8 cellular contexts compared by ENCODE assay signal in the genomic region with DNA sequence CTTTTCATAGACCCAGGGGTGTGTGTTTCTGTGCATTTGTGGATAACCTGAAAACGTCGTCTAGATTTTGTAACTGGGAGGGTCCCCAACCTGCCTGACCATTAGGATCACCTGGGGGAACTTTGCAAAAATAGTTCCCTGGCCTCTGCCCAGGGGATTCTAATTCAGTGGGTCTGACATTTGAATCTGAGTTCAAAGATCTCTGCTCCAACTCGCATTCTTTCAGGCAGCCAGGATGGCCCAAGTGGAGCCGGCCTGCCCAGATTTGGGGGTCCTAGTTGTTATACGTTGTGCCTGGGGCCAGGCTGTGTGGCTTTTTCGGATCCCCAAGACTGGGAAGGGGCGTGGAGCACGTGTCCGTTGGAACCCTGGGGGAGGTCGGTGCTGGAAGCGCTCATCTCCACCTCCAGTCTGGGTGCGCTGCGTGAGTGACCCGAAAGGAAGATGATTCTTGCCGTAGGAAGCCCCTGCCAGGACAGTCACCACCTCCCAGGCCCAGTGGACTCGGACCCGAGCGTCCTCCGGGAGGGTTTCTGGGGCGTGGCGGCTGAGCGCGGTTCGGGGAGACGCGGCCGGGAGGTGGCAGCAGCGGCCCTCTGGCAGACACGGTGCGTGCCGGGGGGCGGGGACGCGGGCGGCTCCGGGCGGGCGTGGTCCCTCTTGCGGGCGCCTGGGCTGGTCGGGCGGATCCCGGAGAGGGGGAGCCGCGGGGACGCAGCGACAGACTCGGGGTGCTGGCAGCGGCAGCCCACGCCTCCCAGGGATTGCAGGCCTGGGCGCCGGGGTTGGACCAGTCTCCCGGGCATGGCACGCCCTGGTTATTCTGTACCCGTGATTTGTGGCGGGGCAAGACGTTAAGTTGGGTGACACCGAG. TPM values are rescaled to one million over a fixed set of nuclear protein-coding genes. Genes with fewer than 3 reads are reported as not detected.
DNase-seq lines count a peak whose midpoint lies in the region; FAIRE-seq and TF ChIP-seq lines count a peak whose summit lies in the region.

No MANE protein-coding gene starts in this region.

- no peaks in the 10 kb centered on the region for H3K9me3 Mint-ChIP-seq in astrocyte (ENCODE audit: unreplicated experiment)

- peak; percentile 28; the same call in 1 of the 2 replicates for TF ChIP-seq POLR2A in H54 (IDR thresholded peaks at IDR 0.05; ENCODE audit: low read depth, low read length)

- peaks cover 25% of the 10 kb centered on the region for H3K4me1 Mint-ChIP-seq in astrocyte (ENCODE audit: low read depth, unreplicated experiment)

- H3K27ac ChIP-seq in astrocyte (ENCODE audit: low read depth, low read length) (peak overlapping the region; percentile 51), hepatocyte (no peak overlapping the region)

- peaks cover 9% of the 10 kb centered on the region for H3K27me3 Mint-ChIP-seq in astrocyte (ENCODE audit: low read depth, unreplicated experiment)

- H3K27ac Mint-ChIP-seq in astrocyte (ENCODE audit: unreplicated experiment) = peak overlapping the region; percentile 83

- H3K36me3 ChIP-seq in astrocyte (ENCODE audit: insufficient read depth, low read length) = no peaks in the 10 kb centered on the region
- no peaks in the 10 kb centered on the region for H3K36me3 ChIP-seq in hepatocyte (replicated peaks; ENCODE audit: insufficient read depth, low read depth)

- H3K9me3 ChIP-seq in astrocyte (ENCODE audit: insufficient read depth, low read depth, low read length) (no peaks in the 10 kb centered on the region), hepatocyte (ENCODE audit: low read depth) (no peaks in the 10 kb centered on the region)

- POLR2A ChIA-PET in GM10248 (lab: Yijun Ruan, JAX) = no interaction called here

- H3K79me2 ChIP-seq in astrocyte (ENCODE audit: insufficient read depth, low read length) = no peaks in the 10 kb centered on the region
- no peaks in the 10 kb centered on the region for H3K79me2 ChIP-seq in hepatocyte

- H3K4me3 ChIP-seq in astrocyte (ENCODE audit: insufficient read depth, low read depth, low read length) = peak overlapping the region; percentile 66
- H3K4me3 ChIP-seq in hepatocyte = peak overlapping the region; percentile 68
- peak overlapping the region; percentile 66 for H3K4me3 ChIP-seq in retinal pigment epithelial cell (ENCODE audit: low read length)

- H3K9me2 ChIP-seq in hepatocyte (replicated peaks; ENCODE audit: insufficient read depth) = no peaks in the 10 kb centered on the region

- CTCF ChIA-PET in GM10248 (lab: Yijun Ruan, JAX) = interaction anchor here (1.3 to 17.5 kb wide), 7 partner anchors 10 to 999 kb away, joined by 3 to 374 read pairs (median 14); no protein-coding TSS in a partner anchor

- FAIRE-seq in H54 (lab: Jason Lieb, UNC) = no peak
- no peak for FAIRE-seq in astrocyte (lab: Jason Lieb, UNC)

- H3K4me1 ChIP-seq in astrocyte (ENCODE audit: insufficient read depth, low read length) (peaks cover 31% of the 10 kb centered on the region), hepatocyte (ENCODE audit: insufficient read depth) (peaks cover 8% of the 10 kb centered on the region)

- H3K4me2 ChIP-seq in astrocyte (ENCODE audit: low read length) = peak overlapping the region; percentile 93
- H3K4me2 ChIP-seq in hepatocyte = peak overlapping the region; percentile 99

- no peaks in the 10 kb centered on the region for H3K27me3 ChIP-seq in astrocyte (ENCODE audit: insufficient read depth, low read length)
- H3K27me3 ChIP-seq in hepatocyte = peaks cover 2% of the 10 kb centered on the region

- no peaks in the 10 kb centered on the region for H4K20me1 ChIP-seq in astrocyte (ENCODE audit: insufficient read depth, low read length)
- H4K20me1 ChIP-seq in hepatocyte (ENCODE audit: insufficient read depth, poor library complexity, severe bottlenecking) = no peaks in the 10 kb centered on the region

- peak; percentile 90 for TF ChIP-seq CTCF in GM10248 (IDR thresholded peaks at IDR 0.05; ENCODE audit: control extremely low read depth, extremely low read depth, low read depth, missing control alignments)
- peak; percentile 33 for TF ChIP-seq CTCF in astrocyte (IDR thresholded peaks at IDR 0.05; ENCODE audit: insufficient read depth, low read depth, low read length)
- peak; percentile 89 for TF ChIP-seq CTCF in hepatocyte (IDR thresholded peaks at IDR 0.05; ENCODE audit: poor library complexity)
- peak; percentile 68 for TF ChIP-seq CTCF in retinal pigment epithelial cell (conservative IDR thresholded peaks at IDR 0.05; ENCODE audit: low read depth, low read length)

- H2AFZ ChIP-seq in astrocyte (ENCODE audit: low read depth, low read length) = peak overlapping the region; percentile 88
- peak overlapping the region; percentile 89 for H2AFZ ChIP-seq in hepatocyte

- H3K9ac ChIP-seq in astrocyte (ENCODE audit: low read length) = peak overlapping the region; percentile 82

- WGBS in hepatocyte (ENCODE audit: low lambda C conversion rate, missing lambda C conversion rate) = 5% methylated on average over 36 of the region's 58 CpGs

- DNase-seq in GM10248 (ENCODE audit: extremely low spot score) = peak; percentile 88
- DNase-seq in H54 (ENCODE audit: insufficient read length, low spot score) = peak; percentile 70
- DNase-seq in LoVo (ENCODE audit: low spot score) = peak; percentile 73
- DNase-seq in T-helper 2 cell = peak; percentile 73 to 82 (median 79)
- no peak for DNase-seq in astrocyte (ENCODE audit: low read depth)
- DNase-seq in hepatocyte (ENCODE audit: low spot score) = peak; percentile 89
- DNase-seq in retinal pigment epithelial cell (ENCODE audit: low read depth) = no peak
- no peak for DNase-seq in GF-D8 (lab: John Stamatoyannopoulos, UW)

- peaks cover 5% of the 10 kb centered on the region for H3K36me3 Mint-ChIP-seq in astrocyte (ENCODE audit: low read depth, unreplicated experiment)

- peak overlapping the region; percentile 86 for H3K4me3 Mint-ChIP-seq in astrocyte (ENCODE audit: unreplicated experiment)

RNA-seq across cellular contexts. Expression of gene PLET1, which starts 29.2 kb away (rescaled TPM):
- total RNA-seq in astrocyte (not detected in 2 replicates), hepatocyte (not detected in 2 replicates)
- 0.34 TPM in 1 of 2 replicates, not detected in the other for polyA plus RNA-seq in hepatocyte

Comparison
In these comparisons a context has a peak if more than half of its experiments do, and no peak if none do; other contexts are left out.
1. DNase-seq: peak in GM10248 (single experiment), H54 (single experiment), LoVo (single experiment), T-helper 2 cell (5 of 5) and hepatocyte (single experiment); none in astrocyte (single experiment), retinal pigment epithelial cell (single experiment) and GF-D8 (single experiment).
2. CTCF ChIP-seq: peak in every context shown above with its lines; median percentile 90 in GM10248; 89 in hepatocyte; 68 in retinal pigment epithelial cell; 33 in astrocyte.
3. Peak in every context shown above with its lines, with median percentiles within 50 percentile points of each other: H3K4me3 ChIP-seq.